In genomic region chr17:37176683-37177082, GRCh38 we compare ENCODE assay signal across 16 cellular contexts.
DNase-seq lines count a peak whose midpoint lies in the region; ATAC-seq, FAIRE-seq and TF ChIP-seq lines count a peak whose summit lies in the region.
"Had no signal": no experiment of that assay in that cellular context is flagged by ENCODE, and none has a peak within 500 bp of the region (broad histone marks: within the 10 kb centered on the region; RNA-seq: fewer than 3 reads in every experiment).

No MANE protein-coding gene starts in this region.

- H3K9ac ChIP-seq in kidney (ENCODE audit: low read length in 2 of 2) = no peak overlapping the region

- H3K9me3 Mint-ChIP-seq in activated T-helper 2 cell treated with anti-CD3 and anti-CD28 coated beads, Interferon-gamma antibody, Interleukin-2, Interleukin-4, amounts not matched to agents 10 μg/mL and 5 μg/mL and 100 μg/mL, durations not matched to agents 14 hours and 24 hours and 36 hours = no peaks in the 10 kb centered on the region
- H3K9me3 Mint-ChIP-seq in CD4-positive, alpha-beta T cell = no peaks in the 10 kb centered on the region
- H3K9me3 Mint-ChIP-seq: activated T-cell treated with anti-CD3 and anti-CD28 coated beads, Interleukin-2, amount 50 U/mL, for 4 hours; CD4-positive, alpha-beta memory T cell; natural killer cell had no signal

- DNase-seq in HCEC 1CT = peak; percentile 39
- no peak for DNase-seq in activated T-helper 2 cell treated with anti-CD3 and anti-CD28 coated beads, Interferon-gamma antibody, Interleukin-2, Interleukin-4, amounts not matched to agents 10 μg/mL and 5 μg/mL and 100 μg/mL, durations not matched to agents 14 hours and 24 hours and 36 hours (ENCODE audit: low spot score)
- DNase-seq in fibroblast of mammary gland (ENCODE audit: low read depth) = peak; percentile 64
- DNase-seq in pons (ENCODE audit: low spot score) = peak; percentile 52
- no peak for DNase-seq in dedifferentiated amniotic fluid mesenchymal stem cell (ENCODE audit: extremely low spot score)
- DNase-seq in CD4-positive, alpha-beta T cell = no peak
- no peak for DNase-seq in kidney
- no peak for DNase-seq in left colon
- DNase-seq: activated CD4-positive, alpha-beta T cell treated with anti-CD3 and anti-CD28 coated beads for 4 hours; activated T-cell treated with anti-CD3 and anti-CD28 coated beads, Interleukin-2, amount 50 U/mL, for 4 hours; CD4-positive, alpha-beta memory T cell; islet precursor cell; KG1; natural killer cell; tibial artery had no signal

- H3K27ac Mint-ChIP-seq in activated T-helper 2 cell treated with anti-CD3 and anti-CD28 coated beads, Interferon-gamma antibody, Interleukin-2, Interleukin-4, amounts not matched to agents 10 μg/mL and 5 μg/mL and 100 μg/mL, durations not matched to agents 14 hours and 24 hours and 36 hours = peak overlapping the region; percentile 25
- no peak overlapping the region for H3K27ac Mint-ChIP-seq in CD4-positive, alpha-beta T cell
- H3K27ac Mint-ChIP-seq: natural killer cell had no signal

- H3K4me3 ChIP-seq in fibroblast of mammary gland (ENCODE audit: control insufficient read depth, low read depth, low read length) (no peak overlapping the region), kidney (ENCODE audit: low read length in 2 of 2) (no peak overlapping the region)
- H3K4me3 ChIP-seq: smooth muscle cell, tibial artery had no signal

- H3K36me3 ChIP-seq in kidney (ENCODE audit: control insufficient read depth in 1 of 2, insufficient read depth in 2 of 2, low read length in 2 of 2) = peaks cover 0 to 2% of the 10 kb centered on the region in 2 donors

- CTCF ChIA-PET in CD4-positive, alpha-beta T cell (lab: Charles Lee) = no interaction called here

- H3K4me3 Mint-ChIP-seq in activated T-helper 2 cell treated with anti-CD3 and anti-CD28 coated beads, Interferon-gamma antibody, Interleukin-2, Interleukin-4, amounts not matched to agents 10 μg/mL and 5 μg/mL and 100 μg/mL, durations not matched to agents 14 hours and 24 hours and 36 hours (ENCODE audit: low read depth) = no peak overlapping the region
- H3K4me3 Mint-ChIP-seq in CD4-positive, alpha-beta T cell = no peak overlapping the region
- H3K4me3 Mint-ChIP-seq: activated T-cell treated with anti-CD3 and anti-CD28 coated beads, Interleukin-2, amount 50 U/mL, for 4 hours; CD4-positive, alpha-beta memory T cell; natural killer cell had no signal

- no peak overlapping the region for H3K27ac ChIP-seq in CD4-positive, alpha-beta T cell (ENCODE audit: low read depth, low read length)
- H3K27ac ChIP-seq in kidney (ENCODE audit: low read depth in 2 of 2, low read length in 2 of 2) = no peak overlapping the region
- H3K27ac ChIP-seq: tibial artery had no signal

- intact Hi-C loops in activated T-helper 2 cell treated with anti-CD3 and anti-CD28 coated beads, Interferon-gamma antibody, Interleukin-2, Interleukin-4, amounts not matched to agents 10 μg/mL and 5 μg/mL and 100 μg/mL, durations not matched to agents 14 hours and 24 hours and 36 hours (cut with micrococcal nuclease) = no loop called here
- intact Hi-C loops in CD4-positive, alpha-beta T cell (cut with DNase I, micrococcal nuclease) = no loop called here
- intact Hi-C loops in kidney (cut with DNase I) (no loop called here), left colon (cut with DNase I, micrococcal nuclease) (no loop called here)

- no peak for FAIRE-seq in kidney (lab: Jason Lieb, UNC)

- H3K4me1 ChIP-seq in kidney (ENCODE audit: control insufficient read depth in 1 of 2, insufficient read depth in 1 of 2, low read depth in 1 of 2, low read length in 2 of 2) = no peaks in the 10 kb centered on the region
- H3K4me1 ChIP-seq: tibial artery had no signal

- POLR2A ChIA-PET in CD4-positive, alpha-beta T cell (lab: Charles Lee) = no interaction called here

- no peaks in the 10 kb centered on the region for H3K4me1 Mint-ChIP-seq in activated T-helper 2 cell treated with anti-CD3 and anti-CD28 coated beads, Interferon-gamma antibody, Interleukin-2, Interleukin-4, amounts not matched to agents 10 μg/mL and 5 μg/mL and 100 μg/mL, durations not matched to agents 14 hours and 24 hours and 36 hours (ENCODE audit: low read depth)
- H3K4me1 Mint-ChIP-seq in CD4-positive, alpha-beta T cell (ENCODE audit: low read depth) = no peaks in the 10 kb centered on the region
- H3K4me1 Mint-ChIP-seq: CD4-positive, alpha-beta memory T cell; natural killer cell had no signal

- H3K27me3 Mint-ChIP-seq in activated T-helper 2 cell treated with anti-CD3 and anti-CD28 coated beads, Interferon-gamma antibody, Interleukin-2, Interleukin-4, amounts not matched to agents 10 μg/mL and 5 μg/mL and 100 μg/mL, durations not matched to agents 14 hours and 24 hours and 36 hours (ENCODE audit: low read depth) = no peaks in the 10 kb centered on the region
- H3K27me3 Mint-ChIP-seq in CD4-positive, alpha-beta T cell = no peaks in the 10 kb centered on the region
- H3K27me3 Mint-ChIP-seq: CD4-positive, alpha-beta memory T cell had no signal

- no peaks in the 10 kb centered on the region for H3K27me3 ChIP-seq in CD4-positive, alpha-beta T cell (ENCODE audit: control insufficient read depth, insufficient read depth, low read length)
- H3K27me3 ChIP-seq: tibial artery had no signal

- no peak for ATAC-seq in CD4-positive, alpha-beta T cell (ENCODE audit: poor library complexity)
- ATAC-seq in left colon = no peak
- ATAC-seq: activated T-cell treated with anti-CD3 and anti-CD28 coated beads, Interleukin-2, amount 50 U/mL, for 4 hours had no signal

- peaks cover 49% of the 10 kb centered on the region for H3K36me3 Mint-ChIP-seq in activated T-helper 2 cell treated with anti-CD3 and anti-CD28 coated beads, Interferon-gamma antibody, Interleukin-2, Interleukin-4, amounts not matched to agents 10 μg/mL and 5 μg/mL and 100 μg/mL, durations not matched to agents 14 hours and 24 hours and 36 hours (ENCODE audit: low read depth)
- peaks cover 61% of the 10 kb centered on the region for H3K36me3 Mint-ChIP-seq in CD4-positive, alpha-beta T cell (ENCODE audit: low read depth)
- H3K36me3 Mint-ChIP-seq: natural killer cell had no signal

- TF ChIP-seq CTCF in fibroblast of mammary gland (conservative IDR thresholded peaks at IDR 0.05; ENCODE audit: control insufficient read depth, insufficient read depth, low read depth, low read length) = no peak
- TF ChIP-seq CTCF in CD4-positive, alpha-beta T cell (IDR thresholded peaks at IDR 0.05) = no peak
- TF ChIP-seq CTCF in kidney (IDR thresholded peaks at IDR 0.05; ENCODE audit: borderline replicate concordance, extremely low read depth, insufficient read depth) = no peak

- no peaks in the 10 kb centered on the region for H3K9me3 ChIP-seq in CD4-positive, alpha-beta T cell (ENCODE audit: control insufficient read depth, low read length)
- no peaks in the 10 kb centered on the region for H3K9me3 ChIP-seq in kidney (ENCODE audit: control insufficient read depth in 1 of 2, low read length in 2 of 2)
- H3K9me3 ChIP-seq: tibial artery had no signal

Comparison
In these comparisons a context has a peak if more than half of its experiments do, and no peak if none do; other contexts are left out.
1. DNase-seq: peak in HCEC 1CT (single experiment), fibroblast of mammary gland (single experiment) and pons (single experiment); none in activated T-helper 2 cell treated with anti-CD3 and anti-CD28 coated beads, Interferon-gamma antibody, Interleukin-2, Interleukin-4, amounts not matched to agents 10 μg/mL and 5 μg/mL and 100 μg/mL, durations not matched to agents 14 hours and 24 hours and 36 hours (single experiment), dedifferentiated amniotic fluid mesenchymal stem cell (single experiment), CD4-positive, alpha-beta T cell (0 of 10), kidney (single experiment) and left colon (0 of 2).